Comparison of ENCODE assay signal across 16 cellular contexts in genomic region chr3:153023896-153024295, GRCh38.
"Had no signal": no experiment of that assay in that cellular context is flagged by ENCODE, and none has a peak within 500 bp of the region (broad histone marks: within the 10 kb centered on the region; RNA-seq: fewer than 3 reads in every experiment).

No MANE protein-coding gene starts in this region.

- H3K79me2 ChIP-seq: hepatocyte had no signal

- DNase-seq: dermis blood vessel endothelial cell; esophagus squamous epithelium; foreskin fibroblast; left colon; mesendoderm; naive B cell; occipital lobe; pancreas; right cardiac atrium; stimulated activated CD4-positive, alpha-beta T cell treated with anti-CD3 and anti-CD28 coated beads, Interleukin-2, amount 100 ng/mL, for 48 hours; testis; upper lobe of right lung had no signal

- H2AFZ ChIP-seq: hepatocyte had no signal

- H3K4me3 ChIP-seq: esophagus squamous epithelium, hepatocyte, pancreas, smooth muscle cell, testis, tibial nerve, upper lobe of right lung, vagina had no signal

- H3K27me3 ChIP-seq: esophagus squamous epithelium, hepatocyte, pancreas, testis, tibial nerve, upper lobe of right lung, vagina had no signal

- H3K36me3 ChIP-seq: esophagus squamous epithelium, pancreas, tibial nerve, upper lobe of right lung, vagina had no signal

- H3K4me2 ChIP-seq: hepatocyte, smooth muscle cell had no signal

- H3K27ac ChIP-seq: esophagus squamous epithelium, hepatocyte, pancreas, testis, tibial nerve, upper lobe of right lung, vagina had no signal

- H3K4me1 ChIP-seq: pancreas, testis, upper lobe of right lung, vagina had no signal

- H3K9me3 ChIP-seq: esophagus squamous epithelium, pancreas, testis, tibial nerve, upper lobe of right lung, vagina had no signal
